In genomic region chr19:40216777-40217026, GRCh38 we compare ENCODE assay signal across 19 cellular contexts. TPM values are rescaled to one million over a fixed set of nuclear protein-coding genes. Genes with fewer than 3 reads are reported as not detected.
DNase-seq lines count a peak whose midpoint lies in the region; ATAC-seq lines count a peak whose summit lies in the region.
"Had no signal": no experiment of that assay in that cellular context is flagged by ENCODE, and none has a peak within 500 bp of the region (broad histone marks: within the 10 kb centered on the region; RNA-seq: fewer than 3 reads in every experiment).

No MANE protein-coding gene starts in this region.

- H3K4me1 ChIP-seq in HUES48 (ENCODE audit: control insufficient read depth, insufficient read depth, low read length): peaks cover 5% of the 10 kb centered on the region; the same call in 1 of the 2 replicates
- peaks cover 6 to 13% of the 10 kb centered on the region in 2 donors for H3K4me1 ChIP-seq in duodenal mucosa (ENCODE audit: control insufficient read depth in 1 of 2, insufficient read depth in 2 of 2, low read length in 2 of 2)

- no peak overlapping the region for H3K27ac Mint-ChIP-seq in natural killer cell treated with Interleukin-12 subunit alpha and Interleukin-12 subunit beta and Interleukin-15 and Interleukin-18, amount 100 ng/mL, for 72 hours
- H3K27ac Mint-ChIP-seq: activated naive CD4-positive, alpha-beta T cell treated with anti-CD3 and anti-CD28 coated beads, Interleukin-2, amount 50 U/mL, for 24 hours; CD4-positive, CD25-positive, alpha-beta regulatory T cell; stimulated activated memory B cell treated with anti-CD40 and anti-IgM and Interleukin-4, amounts not matched to agents 10 μg/mL and 1 μg/mL and 100 μg/mL, for 72 hours had no signal

- H3K36me3 Mint-ChIP-seq in natural killer cell treated with Interleukin-12 subunit alpha and Interleukin-12 subunit beta and Interleukin-15 and Interleukin-18, amount 100 ng/mL, for 72 hours: peaks cover under 1% of the 10 kb centered on the region
- H3K36me3 Mint-ChIP-seq: CD4-positive, CD25-positive, alpha-beta regulatory T cell had no signal

- H3K4me3 Mint-ChIP-seq in natural killer cell treated with Interleukin-12 subunit alpha and Interleukin-12 subunit beta and Interleukin-15 and Interleukin-18, amount 100 ng/mL, for 72 hours: peak overlapping the region; percentile 56
- H3K4me3 Mint-ChIP-seq: activated naive CD4-positive, alpha-beta T cell treated with anti-CD3 and anti-CD28 coated beads, Interleukin-2, amount 50 U/mL, for 24 hours; stimulated activated memory B cell treated with anti-CD40 and anti-IgM and Interleukin-4, amounts not matched to agents 10 μg/mL and 1 μg/mL and 100 μg/mL, for 72 hours had no signal

- H3K4me3 ChIP-seq in HUES48 (ENCODE audit: low read depth, low read length): peak overlapping the region; percentile 49
- peak overlapping the region; percentile 40 to 45 for H3K4me3 ChIP-seq in duodenal mucosa (ENCODE audit: low read depth in 1 of 2, low read length in 2 of 2)

- peaks cover 18% of the 10 kb centered on the region for H3K27me3 ChIP-seq in HUES48 (ENCODE audit: control insufficient read depth, insufficient read depth, low read length)
- peaks cover 25% of the 10 kb centered on the region in 2 donors for H3K27me3 ChIP-seq in duodenal mucosa (ENCODE audit: control insufficient read depth in 1 of 2, insufficient read depth in 2 of 2, low read length in 2 of 2)

- H3K9ac ChIP-seq in HUES48 (ENCODE audit: low read depth, low read length) (no peak overlapping the region), duodenal mucosa (ENCODE audit: low read depth in 1 of 2, low read length in 2 of 2) (no peak overlapping the region)

- DNase-seq in NCI-H1417 treated with DMSO at 0.1 percent for 48 hours (lab: John Stamatoyannopoulos, UW) (peak; percentile 30), NCI-H1417 (lab: John Stamatoyannopoulos, UW) (no peak), activated gamma-delta T cell treated with Interleukin-2 at 50 U/mL for 16 hours (no peak), LoVo (ENCODE audit: low spot score) (no peak), COLO829 (ENCODE audit: low spot score) (no peak)
- no peak for DNase-seq in natural killer cell treated with Interleukin-12 subunit alpha and Interleukin-12 subunit beta and Interleukin-15 and Interleukin-18, amount 100 ng/mL, for 72 hours (ENCODE audit: low spot score)
- DNase-seq: 8988T, NCI-H1092 treated with DMSO at 0.1 percent for 48 hours, SW 1271 had no signal

- H3K4me1 Mint-ChIP-seq in natural killer cell treated with Interleukin-12 subunit alpha and Interleukin-12 subunit beta and Interleukin-15 and Interleukin-18, amount 100 ng/mL, for 72 hours (ENCODE audit: low read depth in 2 of 2): peaks cover 11 to 12% of the 10 kb centered on the region in 2 donors

- no peaks in the 10 kb centered on the region for H3K9me3 ChIP-seq in HUES48 (ENCODE audit: control insufficient read depth, insufficient read depth, low read length)
- H3K9me3 ChIP-seq in duodenal mucosa (ENCODE audit: control insufficient read depth in 1 of 2, low read length in 2 of 2): no peaks in the 10 kb centered on the region
- H3K9me3 ChIP-seq: upper lobe of left lung had no signal

- H3K27ac ChIP-seq in HUES48 (ENCODE audit: low read depth, low read length) (no peak overlapping the region), duodenal mucosa (ENCODE audit: low read depth, low read length) (no peak overlapping the region)
- H3K27ac ChIP-seq: foreskin keratinocyte, upper lobe of left lung had no signal

- no peaks in the 10 kb centered on the region for H3K9me3 Mint-ChIP-seq in natural killer cell treated with Interleukin-12 subunit alpha and Interleukin-12 subunit beta and Interleukin-15 and Interleukin-18, amount 100 ng/mL, for 72 hours
- H3K9me3 Mint-ChIP-seq: activated naive CD4-positive, alpha-beta T cell treated with anti-CD3 and anti-CD28 coated beads, Interleukin-2, amount 50 U/mL, for 24 hours; IgD-negative memory B cell; stimulated activated memory B cell treated with anti-CD40 and anti-IgM and Interleukin-4, amounts not matched to agents 10 μg/mL and 1 μg/mL and 100 μg/mL, for 72 hours had no signal

- no peak for ATAC-seq in natural killer cell treated with Interleukin-12 subunit alpha and Interleukin-12 subunit beta and Interleukin-15 and Interleukin-18, amount 100 ng/mL, for 72 hours
- ATAC-seq: stimulated activated memory B cell treated with anti-CD40 and anti-IgM and Interleukin-4, amounts not matched to agents 10 μg/mL and 1 μg/mL and 100 μg/mL, for 72 hours had no signal

- peaks cover 8% of the 10 kb centered on the region; the same call in 1 of the 2 replicates for H3K36me3 ChIP-seq in HUES48 (ENCODE audit: control insufficient read depth, insufficient read depth, low read length)
- H3K36me3 ChIP-seq in duodenal mucosa (ENCODE audit: control insufficient read depth in 1 of 2, insufficient read depth in 2 of 2, low read length in 2 of 2): peaks cover 0 to 4% of the 10 kb centered on the region in 2 donors

- peaks cover 21 to 22% of the 10 kb centered on the region in 2 donors for H3K27me3 Mint-ChIP-seq in natural killer cell treated with Interleukin-12 subunit alpha and Interleukin-12 subunit beta and Interleukin-15 and Interleukin-18, amount 100 ng/mL, for 72 hours

RNA-seq across cellular contexts. Expression of gene TTC9B, which starts 1.5 kb away (rescaled TPM):
- not detected for total RNA-seq in natural killer cell treated with Interleukin-12 subunit alpha and Interleukin-12 subunit beta and Interleukin-15 and Interleukin-18, amount 100 ng/mL, for 72 hours
- total RNA-seq: CD4-positive, CD25-positive, alpha-beta regulatory T cell; Daoy; foreskin keratinocyte; skeletal muscle tissue; upper lobe of left lung had no signal

RNA-seq across cellular contexts. Expression of gene CCNP, which starts 9.8 kb away (rescaled TPM):
- under 1 TPM in 1 of 2 donors, not detected in 1; 0.98 TPM for total RNA-seq in natural killer cell treated with Interleukin-12 subunit alpha and Interleukin-12 subunit beta and Interleukin-15 and Interleukin-18, amount 100 ng/mL, for 72 hours
- total RNA-seq: Daoy, skeletal muscle tissue had no signal

RNA-seq across cellular contexts. Expression of gene MAP3K10, which starts 25.5 kb away (rescaled TPM):
- total RNA-seq in natural killer cell treated with Interleukin-12 subunit alpha and Interleukin-12 subunit beta and Interleukin-15 and Interleukin-18, amount 100 ng/mL, for 72 hours: 10 to 100 TPM; 13.2 to 28.4 TPM
